8 cellular contexts compared by ENCODE assay signal in genomic region chr17:7251330-7252175, GRCh38. TPM values are rescaled to one million over a fixed set of nuclear protein-coding genes. Genes with fewer than 3 reads are reported as not detected.
DNase-seq lines count a peak whose midpoint lies in the region; ATAC-seq and TF ChIP-seq lines count a peak whose summit lies in the region.

Gene CTDNEP1 (minus strand): TSS chr17:7251734. CDS start chr17:7251296, 438 bp downstream.

- TF ChIP-seq CTCF in BE2C (IDR thresholded peaks at IDR 0.05; ENCODE audit: low read depth, low read length) = no peak

- H3K4me1 Mint-ChIP-seq in activated CD4-positive, alpha-beta T cell treated with anti-CD3 and anti-CD28 coated beads, Interleukin-2, amount 10 ng/mL, durations not matched to agents 7 days and 5 days = peaks cover 45% of the 10 kb centered on the region

- CTCF ChIA-PET in activated CD4-positive, alpha-beta T cell treated with anti-CD3 and anti-CD28 coated beads, Interleukin-2, amount 10 ng/mL, durations not matched to agents 7 days and 5 days (lab: Charles Lee) = interaction anchor here (0.8 to 2.5 kb wide), 3 partner anchors 10 to 45 kb away, joined by 3 to 11 read pairs (median 3); partner anchors contain the start of gene GABARAP

- peaks cover 20% of the 10 kb centered on the region for H3K36me3 Mint-ChIP-seq in activated CD4-positive, alpha-beta T cell treated with anti-CD3 and anti-CD28 coated beads, Interleukin-2, amount 10 ng/mL, durations not matched to agents 7 days and 5 days (ENCODE audit: low read depth)

- H3K4me3 Mint-ChIP-seq in activated CD4-positive, alpha-beta T cell treated with anti-CD3 and anti-CD28 coated beads, Interleukin-2, amount 10 ng/mL, durations not matched to agents 7 days and 5 days = peak within 1 kb of the TSS; percentile 95

- H3K27ac Mint-ChIP-seq in activated CD4-positive, alpha-beta T cell treated with anti-CD3 and anti-CD28 coated beads, Interleukin-2, amount 10 ng/mL, durations not matched to agents 7 days and 5 days = peak within 1 kb of the TSS; percentile 99

- POLR2A ChIA-PET in activated CD4-positive, alpha-beta T cell treated with anti-CD3 and anti-CD28 coated beads, Interleukin-2, amount 10 ng/mL, durations not matched to agents 7 days and 5 days (lab: Charles Lee) = no interaction called here

- no peaks in the 10 kb centered on the region for H3K36me3 ChIP-seq in BE2C

- no peaks in the 10 kb centered on the region; the same call in 1 of the 2 replicates for H3K4me1 ChIP-seq in BE2C

- DNase-seq in BE2C = peak; percentile 93
- DNase-seq in NCI-H69 (lab: John Stamatoyannopoulos, UW) = peak; percentile 97
- DNase-seq in activated CD4-positive, alpha-beta T cell treated with anti-CD3 and anti-CD28 coated beads, Interleukin-2, amount 10 ng/mL, durations not matched to agents 7 days and 5 days = peak; percentile 100
- DNase-seq in dedifferentiated amniotic fluid mesenchymal stem cell (ENCODE audit: extremely low spot score) = peak; percentile 100
- peak; percentile 97 to 99 for DNase-seq in left colon
- DNase-seq in stimulated activated CD4-positive, alpha-beta T cell treated with anti-CD3 and anti-CD28 coated beads, Interleukin-1b, Interleukin-23, amount 100 ng/mL, for 4 hours (ENCODE audit: low read depth in 2 of 2) = peak; percentile 98 to 99

- intact Hi-C loops in left colon (cut with DNase I, micrococcal nuclease) = no loop called here

- H3K9me3 ChIP-seq in BE2C = no peaks in the 10 kb centered on the region

- H3K27me3 ChIP-seq in BE2C = no peaks in the 10 kb centered on the region

- peak within 1 kb of the TSS; percentile 80 for H3K4me3 ChIP-seq in BE2C (ENCODE audit: low read depth, low read length)

- no peaks in the 10 kb centered on the region for H3K9me3 Mint-ChIP-seq in activated CD4-positive, alpha-beta T cell treated with anti-CD3 and anti-CD28 coated beads, Interleukin-2, amount 10 ng/mL, durations not matched to agents 7 days and 5 days

- H3K27me3 Mint-ChIP-seq in activated CD4-positive, alpha-beta T cell treated with anti-CD3 and anti-CD28 coated beads, Interleukin-2, amount 10 ng/mL, durations not matched to agents 7 days and 5 days = no peaks in the 10 kb centered on the region

- ATAC-seq in GM19351 (IDR thresholded peaks at IDR 0.05; ENCODE audit: unreplicated experiment) (peak; percentile 88), HG03520 (IDR thresholded peaks at IDR 0.05; ENCODE audit: unreplicated experiment) (peak; percentile 79), left colon (peak; percentile 76)

RNA-seq across cellular contexts. Expression of gene CTDNEP1, which starts in this region (rescaled TPM):
- 136 TPM for polyA plus RNA-seq in BE2C (2012; ENCODE audit: insufficient read depth, insufficient read length, low read depth)
- total RNA-seq in activated CD4-positive, alpha-beta T cell treated with anti-CD3 and anti-CD28 coated beads, Interleukin-2, amount 10 ng/mL, durations not matched to agents 7 days and 5 days = 100 to 1,000 TPM; 168 to 183 TPM
- 100 to 1,000 TPM; 108 to 117 TPM for total RNA-seq in left colon

Comparison
In these comparisons a context has a peak if more than half of its experiments do, and no peak if none do; other contexts are left out.
1. Peak in every context shown above with its lines: DNase-seq, ATAC-seq and H3K4me3 ChIP-seq.